ENCODE assay signal across 8 cellular contexts in genomic region chr1:85199667-85200366, GRCh38. TPM values are rescaled to one million over a fixed set of nuclear protein-coding genes. Genes with fewer than 3 reads are reported as not detected.
DNase-seq lines count a peak whose midpoint lies in the region; ATAC-seq and TF ChIP-seq lines count a peak whose summit lies in the region.

No MANE protein-coding gene starts in this region.

- H3K27me3 ChIP-seq in right atrium auricular region (no peaks in the 10 kb centered on the region), ascending aorta (no peaks in the 10 kb centered on the region), lung (ENCODE audit: control insufficient read depth, insufficient read depth) (no peaks in the 10 kb centered on the region), aorta (ENCODE audit: control insufficient read depth in 1 of 2, insufficient read depth in 2 of 2, low read length in 1 of 2) (no peaks in the 10 kb centered on the region)

- H3K4me1 ChIP-seq in right atrium auricular region, result no peaks in the 10 kb centered on the region
- H3K4me1 ChIP-seq in ascending aorta, result peaks cover 0 to 6% of the 10 kb centered on the region in 2 donors
- H3K4me1 ChIP-seq in lung (ENCODE audit: control insufficient read depth in 2 of 2, insufficient read depth in 2 of 2, low read length in 2 of 2), result no peaks in the 10 kb centered on the region
- no peaks in the 10 kb centered on the region for H3K4me1 ChIP-seq in aorta (ENCODE audit: control insufficient read depth in 1 of 2, insufficient read depth in 2 of 2, low read length in 2 of 2)

- 11 to 21% methylated on average over 21 of the region's 21 CpGs for WGBS in lung, 2 donors
- WGBS in aorta, 2 donors, result 3% methylated on average over 21 of the region's 21 CpGs

- H3K9me3 ChIP-seq in right atrium auricular region (no peaks in the 10 kb centered on the region), ascending aorta (no peaks in the 10 kb centered on the region), lung (ENCODE audit: control insufficient read depth in 2 of 2, insufficient read depth in 1 of 2, low read length in 1 of 2) (no peaks in the 10 kb centered on the region), aorta (ENCODE audit: control insufficient read depth, low read length) (no peaks in the 10 kb centered on the region)

- ATAC-seq in Right ventricle myocardium inferior, result no peak
- ATAC-seq in lung (ENCODE audit: insufficient read depth, low FRiP score), result no peak
- no peak for ATAC-seq in aorta (ENCODE audit: low FRiP score)
- no peak for ATAC-seq in HG03521 (IDR thresholded peaks at IDR 0.05; ENCODE audit: unreplicated experiment)
- no peak for ATAC-seq in GM21786 (IDR thresholded peaks at IDR 0.05; ENCODE audit: unreplicated experiment)

- H3K27ac ChIP-seq in right atrium auricular region (peak overlapping the region; percentile 87 to 92), ascending aorta (peak overlapping the region; percentile 96 to 98), lung (ENCODE audit: low read depth in 1 of 2, low read length in 1 of 2) (peak overlapping the region; percentile 99 to 100), aorta (ENCODE audit: low read depth in 1 of 2, low read length in 2 of 2) (peak overlapping the region in 1 of 2 donors; percentile 37)

- intact Hi-C loops in Right ventricle myocardium inferior (cut with DNase I), result loop anchor here (2.0 to 5.0 kb wide), 4 partner anchors 25 to 88 kb away; no protein-coding TSS in a partner anchor
- intact Hi-C loops in ascending aorta (cut with DNase I), result loop anchor here (2.0 kb wide), 1 partner anchor 137 kb away; a partner anchor contains a TSS
- intact Hi-C loops in aorta (cut with DNase I), result loop anchor here (5.0 kb wide), 1 partner anchor 57 kb away; the partner anchor contains the start of gene C1orf52 (in 2 of the 2)

- TF ChIP-seq CTCF in right atrium auricular region (IDR thresholded peaks at IDR 0.05), result no peak
- TF ChIP-seq CTCF in ascending aorta (IDR thresholded peaks at IDR 0.05), result no peak
- no peak for TF ChIP-seq CTCF in lung (IDR thresholded peaks at IDR 0.05; ENCODE audit: control extremely low read depth, extremely low read depth)

- DNase-seq in right atrium auricular region (ENCODE audit: low spot score), result no peak
- DNase-seq in Right ventricle myocardium inferior (ENCODE audit: missing footprints), result no peak
- no peak for DNase-seq in ascending aorta (ENCODE audit: low spot score in 2 of 2)
- DNase-seq in lung (ENCODE audit: low spot score), result no peak
- no peak for DNase-seq in aorta
- DNase-seq in Kasumi-1 (lab: John Stamatoyannopoulos, UW), result no peak

- H3K36me3 ChIP-seq in right atrium auricular region, result no peaks in the 10 kb centered on the region
- H3K36me3 ChIP-seq in ascending aorta, result no peaks in the 10 kb centered on the region
- no peaks in the 10 kb centered on the region for H3K36me3 ChIP-seq in lung (ENCODE audit: control insufficient read depth in 2 of 2, insufficient read depth in 2 of 2, low read length in 2 of 2)
- no peaks in the 10 kb centered on the region for H3K36me3 ChIP-seq in aorta (ENCODE audit: control insufficient read depth in 1 of 2, insufficient read depth in 2 of 2, low read length in 1 of 2)

- peak overlapping the region; percentile 62 to 72 for H3K4me3 ChIP-seq in right atrium auricular region
- H3K4me3 ChIP-seq in ascending aorta, result peak overlapping the region; percentile 76 to 99
- peak overlapping the region; percentile 66 for H3K4me3 ChIP-seq in lung
- H3K4me3 ChIP-seq in aorta (ENCODE audit: low read length in 2 of 2), result peak overlapping the region; percentile 91 to 95

RNA-seq across cellular contexts. Expression of gene SYDE2, which starts 1.0 kb away (rescaled TPM):
- total RNA-seq in right atrium auricular region (10 to 100 TPM; 15.4 to 21.8 TPM), Right ventricle myocardium inferior (20.7 TPM), ascending aorta (0.43 TPM), lung (10 to 100 TPM; 18.3 to 48.9 TPM), aorta (10 to 100 TPM; 10.1 to 16.7 TPM)
- polyA plus RNA-seq in lung (1 to 10 TPM; 1.9 to 2.4 TPM), aorta (1 to 10 TPM; 1.3 to 1.4 TPM)

RNA-seq across cellular contexts. Expression of gene C1orf52, which starts 59.6 kb away (rescaled TPM):
- total RNA-seq in right atrium auricular region (1 to 10 TPM; 7.5 to 8.6 TPM), Right ventricle myocardium inferior (17.1 TPM), ascending aorta (2.3 TPM), lung (10 to 100 TPM; 20.9 to 38.2 TPM), aorta (10 to 100 TPM; 25.8 to 28.3 TPM)
- polyA plus RNA-seq in lung (10 to 100 TPM; 18.8 to 35.7 TPM), aorta (10 to 100 TPM; 13.8 to 18.4 TPM)
